ENCODE assay signal across 7 cellular contexts in genomic region chr1:150516050-150516591, GRCh38. TPM values are rescaled to one million over a fixed set of nuclear protein-coding genes. Genes with fewer than 3 reads are reported as not detected.
A peak's percentile ranks its signal among the peaks of the same experiment; 100 is the strongest.
DNase-seq lines count a peak whose midpoint lies in the region; ATAC-seq and TF ChIP-seq lines count a peak whose summit lies in the region.

No MANE protein-coding gene starts in this region.

- H3K27me3 ChIP-seq in heart left ventricle: no peaks in the 10 kb centered on the region

- DNase-seq in GM12864 (ENCODE audit: low read depth) (no peak), NB4 (ENCODE audit: low read depth) (peak; percentile 61), heart left ventricle (no peak), putamen (ENCODE audit: low spot score) (peak; percentile 24), NK-92 (lab: John Stamatoyannopoulos, UW; ENCODE audit: unreplicated experiment) (no peak)
- peak; percentile 27 for DNase-seq in activated CD8-positive, alpha-beta T cell treated with anti-CD3 and anti-CD28 coated beads for 36 hours

- H3K36me3 ChIP-seq in heart left ventricle: peaks cover 0 to 26% (median 3%) of the 10 kb centered on the region in 9 donors

- H3K4me3 ChIP-seq in GM12864 (ENCODE audit: low read depth, low read length): peak overlapping the region; percentile 70
- peak overlapping the region; percentile 69 for H3K4me3 ChIP-seq in NB4 (ENCODE audit: low read depth, low read length)
- H3K4me3 ChIP-seq in heart left ventricle: peak overlapping the region; percentile 12 to 86 (median 63)

- TF ChIP-seq POLR2A in NB4 (IDR thresholded peaks at IDR 0.05; ENCODE audit: extremely low read depth, insufficient read length) (no peak), heart left ventricle (IDR thresholded peaks at IDR 0.05) (no peak)

- CTCF ChIA-PET in activated CD8-positive, alpha-beta T cell treated with anti-CD3 and anti-CD28 coated beads for 36 hours (lab: Charles Lee): interaction anchor here (0.8 to 5.5 kb wide), 12 partner anchors 15 to 261 kb away, joined by 3 to 30 read pairs (median 4); no protein-coding TSS in a partner anchor

- peak overlapping the region; percentile 61 to 93 (median 84) for H3K27ac ChIP-seq in heart left ventricle

- no peaks in the 10 kb centered on the region for H3K27me3 Mint-ChIP-seq in activated CD8-positive, alpha-beta T cell treated with anti-CD3 and anti-CD28 coated beads for 36 hours

- TF ChIP-seq CTCF in GM12864 (IDR thresholded peaks at IDR 0.05; ENCODE audit: low read depth, low read length, missing control alignments): no peak
- TF ChIP-seq CTCF in NB4 (IDR thresholded peaks at IDR 0.05; ENCODE audit: low read depth, low read length): no peak
- TF ChIP-seq CTCF in activated CD8-positive, alpha-beta T cell treated with anti-CD3 and anti-CD28 coated beads for 36 hours (IDR thresholded peaks at IDR 0.05): no peak
- no peak for TF ChIP-seq CTCF in heart left ventricle (IDR thresholded peaks at IDR 0.05)

- POLR2A ChIA-PET in activated CD8-positive, alpha-beta T cell treated with anti-CD3 and anti-CD28 coated beads for 36 hours (lab: Charles Lee): interaction anchor here (0.5 to 0.8 kb wide), 3 partner anchors 20 to 51 kb away, joined by 3 read pairs; partner anchors contain the start of gene TARS2

- intact Hi-C loops in activated CD8-positive, alpha-beta T cell treated with anti-CD3 and anti-CD28 coated beads for 36 hours (cut with micrococcal nuclease): loop anchor here (10.0 kb wide), 1 partner anchor 51 kb away; no protein-coding TSS in a partner anchor
- intact Hi-C loops in heart left ventricle (cut with DNase I): loop anchor here in 1 of 10 donors (5.0 kb wide), 1 partner anchor 44 kb away; no protein-coding TSS in a partner anchor

- no peak overlapping the region for H3K27ac Mint-ChIP-seq in activated CD8-positive, alpha-beta T cell treated with anti-CD3 and anti-CD28 coated beads for 36 hours

- peak; percentile 5 for ATAC-seq in activated CD8-positive, alpha-beta T cell treated with anti-CD3 and anti-CD28 coated beads for 36 hours
- ATAC-seq in heart left ventricle (peak in 1 of 4 donors; percentile 1), GM18517 (IDR thresholded peaks at IDR 0.05; ENCODE audit: unreplicated experiment) (no peak)

- H3K9me3 Mint-ChIP-seq in activated CD8-positive, alpha-beta T cell treated with anti-CD3 and anti-CD28 coated beads for 36 hours: no peaks in the 10 kb centered on the region

- H3K4me3 Mint-ChIP-seq in activated CD8-positive, alpha-beta T cell treated with anti-CD3 and anti-CD28 coated beads for 36 hours: peak overlapping the region; percentile 92

- WGBS in heart left ventricle, 4 donors: 2 to 3% (median 3%) methylated on average over 19 of the region's 19 CpGs

- peaks cover 12% of the 10 kb centered on the region for H3K4me1 Mint-ChIP-seq in activated CD8-positive, alpha-beta T cell treated with anti-CD3 and anti-CD28 coated beads for 36 hours (ENCODE audit: low read depth)

- H3K4me1 ChIP-seq in heart left ventricle: peaks cover 0 to 16% (median 10%) of the 10 kb centered on the region in 12 donors

- no peaks in the 10 kb centered on the region for H3K9me3 ChIP-seq in heart left ventricle

- no peaks in the 10 kb centered on the region for H3K36me3 Mint-ChIP-seq in activated CD8-positive, alpha-beta T cell treated with anti-CD3 and anti-CD28 coated beads for 36 hours (ENCODE audit: low read depth)

RNA-seq across cellular contexts. Expression of gene FALEC, which starts 0.6 kb away (rescaled TPM):
- not detected for total RNA-seq in activated CD8-positive, alpha-beta T cell treated with anti-CD3 and anti-CD28 coated beads for 36 hours
- under 1 TPM in 2 of 9 donors, not detected in 7; 0.51 to 0.96 TPM for total RNA-seq in heart left ventricle
- polyA plus RNA-seq in heart left ventricle: under 1 TPM; 0.18 to 0.46 TPM

RNA-seq across cellular contexts. Expression of gene ECM1, which starts 8.2 kb away (rescaled TPM):
- under 1 TPM; 0.74 to 0.81 TPM for total RNA-seq in activated CD8-positive, alpha-beta T cell treated with anti-CD3 and anti-CD28 coated beads for 36 hours
- total RNA-seq in heart left ventricle: 10 to 100 TPM; 10.9 to 35.3 (median 15.4) TPM
- polyA plus RNA-seq in heart left ventricle: 10 to 100 TPM; 11.3 to 15.6 TPM

RNA-seq across cellular contexts. Expression of gene TARS2, which starts 28.9 kb away (rescaled TPM):
- 10 to 100 TPM; 43.3 to 44.5 TPM for total RNA-seq in activated CD8-positive, alpha-beta T cell treated with anti-CD3 and anti-CD28 coated beads for 36 hours
- total RNA-seq in heart left ventricle: 10 to 100 TPM; 21.9 to 46.5 (median 28.9) TPM
- 10 to 100 TPM; 23.6 to 29.0 TPM for polyA plus RNA-seq in heart left ventricle

RNA-seq across cellular contexts. Expression of gene ADAMTSL4, which starts 33.1 kb away (rescaled TPM):
- under 1 TPM; 0.11 to 0.20 TPM for total RNA-seq in activated CD8-positive, alpha-beta T cell treated with anti-CD3 and anti-CD28 coated beads for 36 hours
- total RNA-seq in heart left ventricle: 10 to 100 TPM; 19.2 to 69.0 (median 40.9) TPM
- polyA plus RNA-seq in heart left ventricle: 10 to 100 TPM; 41.1 to 61.7 TPM

Comparison
In these comparisons a context has a peak if more than half of its experiments do, and no peak if none do; other contexts are left out.
1. DNase-seq: peak in NB4 (single experiment), activated CD8-positive, alpha-beta T cell treated with anti-CD3 and anti-CD28 coated beads for 36 hours (single experiment) and putamen (single experiment); none in GM12864 (single experiment), heart left ventricle (0 of 5) and NK-92 (single experiment).
2. RNA of gene ECM1, which starts 8.2 kb away (total RNA-seq): 10.9 to 35.3 TPM in heart left ventricle; 0.74 to 0.81 TPM in activated CD8-positive, alpha-beta T cell treated with anti-CD3 and anti-CD28 coated beads for 36 hours; every median in the first group is over 4 times any median in the second.
3. Peak in every context shown above with its lines, with median percentiles within 50 percentile points of each other: H3K4me3 ChIP-seq.